Comparison of ENCODE assay signal across 18 cellular contexts in the genomic region with DNA sequence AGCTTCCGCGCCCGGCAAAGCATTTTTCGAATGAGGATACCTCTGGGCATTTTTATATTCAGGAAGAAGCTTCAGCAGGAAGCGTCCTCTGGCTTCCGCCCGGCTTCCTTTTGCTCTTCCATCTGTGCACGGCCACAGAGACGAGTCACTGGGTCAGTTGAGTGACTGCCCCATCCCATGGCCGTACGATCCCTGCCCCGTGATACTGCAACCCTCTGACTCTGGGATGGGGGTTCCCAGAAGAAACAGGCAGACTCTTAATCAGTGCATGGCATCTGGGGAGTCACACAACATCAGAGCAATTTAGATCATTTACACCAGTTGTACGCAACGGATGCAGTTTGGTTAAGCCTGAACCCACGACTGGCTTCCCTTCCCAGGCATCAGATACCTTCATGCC. TPM values are rescaled to one million over a fixed set of nuclear protein-coding genes. Genes with fewer than 3 reads are reported as not detected.
DNase-seq lines count a peak whose midpoint lies in the region; ATAC-seq, FAIRE-seq and TF ChIP-seq lines count a peak whose summit lies in the region.
"Had no signal": no experiment of that assay in that cellular context is flagged by ENCODE, and none has a peak within 500 bp of the region (broad histone marks: within the 10 kb centered on the region; RNA-seq: fewer than 3 reads in every experiment).

No MANE protein-coding gene starts in this region.

- in situ Hi-C loops in GM23248 (cut with MboI) = no loop called here

- no peak overlapping the region for H3K9ac ChIP-seq in H1 (replicated peaks in 1 of 4; ENCODE audit: extremely low read depth in 1 of 4, low read depth in 3 of 4, low read length in 3 of 4)
- no peak overlapping the region for H3K9ac ChIP-seq in GM23248

- no peak overlapping the region for H2BK5ac ChIP-seq in H1 (ENCODE audit: low read depth, low read length)

- H3K23me2 ChIP-seq in H1 (ENCODE audit: low read depth, low read length) = no peaks in the 10 kb centered on the region

- no peak overlapping the region for H3K18ac ChIP-seq in H1 (ENCODE audit: extremely low read depth, low read length)

- H2AFZ ChIP-seq in H1 (ENCODE audit: low read length) = no peak overlapping the region
- H2AFZ ChIP-seq in GM23248 = no peak overlapping the region

- POLR2A ChIA-PET in H1 (lab: Charles Lee; ENCODE audit: partially characterized antibody) = no interaction called here

- no peak overlapping the region for H3K27ac ChIP-seq in H1 (ENCODE audit: low read depth, low read length)
- H3K27ac ChIP-seq in vagina = no peak overlapping the region
- no peak overlapping the region for H3K27ac ChIP-seq in testis
- no peak overlapping the region for H3K27ac ChIP-seq in GM23248

- intact Hi-C loops in vagina (cut with DNase I) = no loop called here
- intact Hi-C loops in testis (cut with DNase I; ENCODE audit: low total_unique reads) = no loop called here

- no peaks in the 10 kb centered on the region for H3K27me3 ChIP-seq in H1 (replicated peaks in 1 of 4; ENCODE audit: control insufficient read depth in 3 of 4, extremely low read depth in 1 of 4, insufficient read depth in 3 of 4, low read length in 3 of 4)
- no peaks in the 10 kb centered on the region for H3K27me3 ChIP-seq in vagina
- H3K27me3 ChIP-seq in testis = no peaks in the 10 kb centered on the region
- H3K27me3 ChIP-seq in GM23248 (replicated peaks; ENCODE audit: insufficient read depth) = peaks cover 28% of the 10 kb centered on the region

- no peak overlapping the region for H3K4ac ChIP-seq in H1 (replicated peaks; ENCODE audit: insufficient read length, low read depth, low read length)

- WGBS in H1 (ENCODE audit: extremely low coverage in 1 of 2, insufficient coverage in 1 of 2, insufficient read length in 1 of 2, insufficient replicate concordance in 2 of 2, low coverage in 1 of 2, low lambda C conversion rate in 2 of 2, missing lambda C conversion rate in 1 of 2), 2 experiments = 96% methylated on average over 15 of the region's 15 CpGs; no CpG with 5 or more reads in 1 of the 2 experiments
- 64 to 81% methylated on average over 15 of the region's 15 CpGs for WGBS in testis, 2 donors
- WGBS in GM23248 (ENCODE audit: low coverage in 1 of 2, low lambda C conversion rate in 2 of 2, missing lambda C conversion rate in 2 of 2), 2 experiments = 84 to 88% methylated on average over 15 of the region's 15 CpGs

- no peak overlapping the region for H2BK15ac ChIP-seq in H1 (ENCODE audit: low read length)

- H2BK12ac ChIP-seq in H1 (ENCODE audit: low read depth, low read length) = 0 out of 2 replicates have a peak overlapping the region, but pooled peaks have one; percentile 14

- H3K4me3 ChIP-seq in H1 (ENCODE audit: extremely low read depth in 1 of 4, insufficient read depth in 2 of 4, low read depth in 3 of 4, low read length in 4 of 4) = no peak overlapping the region
- no peak overlapping the region for H3K4me3 ChIP-seq in vagina
- no peak overlapping the region for H3K4me3 ChIP-seq in testis
- H3K4me3 ChIP-seq in GM23248 = no peak overlapping the region
- H3K4me3 ChIP-seq: HAP-1 had no signal

- no peak overlapping the region for H2BK20ac ChIP-seq in H1 (ENCODE audit: low read length)

- H3K4me2 ChIP-seq in H1 (ENCODE audit: insufficient read depth in 1 of 2, low read depth in 2 of 2, low read length in 2 of 2) (no peak overlapping the region), GM23248 (ENCODE audit: unreplicated experiment) (no peak overlapping the region)

- CTCF ChIA-PET in H1 (lab: Charles Lee; ENCODE audit: partially characterized antibody) = interaction anchor here (0.5 to 2.3 kb wide), 4 partner anchors 9 to 18 kb away, joined by 3 to 5 read pairs (median 3); no protein-coding TSS in a partner anchor

- H3F3A ChIP-seq in GM23248 (ENCODE audit: insufficient read depth) = no peaks in the 10 kb centered on the region

- H3K14ac ChIP-seq in H1 (ENCODE audit: insufficient read length) = no peak overlapping the region

- no peak overlapping the region for H4K5ac ChIP-seq in H1 (ENCODE audit: insufficient read length, low read depth, low read length)

- no peak overlapping the region for H3K23ac ChIP-seq in H1 (ENCODE audit: insufficient read length)

- no peak for ATAC-seq in GM19455 (IDR thresholded peaks at IDR 0.05; ENCODE audit: unreplicated experiment)

- H3K36me3 ChIP-seq in H1 (ENCODE audit: control insufficient read depth in 2 of 4, insufficient read depth in 4 of 4, low read length in 3 of 4) (no peaks in the 10 kb centered on the region), vagina (no peaks in the 10 kb centered on the region), testis (ENCODE audit: low read depth, missing control alignments) (no peaks in the 10 kb centered on the region), GM23248 (ENCODE audit: low read depth) (no peaks in the 10 kb centered on the region)
- H3K36me3 ChIP-seq: HAP-1 had no signal

- no peaks in the 10 kb centered on the region for H3K9me3 ChIP-seq in H1 (ENCODE audit: insufficient read depth in 2 of 2, low read depth in 1 of 2, low read length in 1 of 2)
- no peaks in the 10 kb centered on the region for H3K9me3 ChIP-seq in vagina
- H3K9me3 ChIP-seq in testis = no peaks in the 10 kb centered on the region
- H3K9me3 ChIP-seq in GM23248 (ENCODE audit: low read depth) = no peaks in the 10 kb centered on the region
- H3K9me3 ChIP-seq: HAP-1 had no signal

- no peak overlapping the region for H3K56ac ChIP-seq in H1 (replicated peaks; ENCODE audit: insufficient read length, low read depth, low read length)

- H2BK120ac ChIP-seq in H1 (replicated peaks; ENCODE audit: low read depth, low read length) = no peak overlapping the region

- no peaks in the 10 kb centered on the region for H3K79me1 ChIP-seq in H1 (ENCODE audit: low read depth, low read length)

- H3K9me2 ChIP-seq in GM23248 (ENCODE audit: insufficient read depth) = no peaks in the 10 kb centered on the region

- FAIRE-seq in H1 (lab: Jason Lieb, UNC) = no peak
- FAIRE-seq: GM12891, GM18507, H54 had no signal

- H4K20me1 ChIP-seq in H1 (replicated peaks in 1 of 2; ENCODE audit: control insufficient read depth in 1 of 2, insufficient read depth in 2 of 2, low read length in 2 of 2) (no peaks in the 10 kb centered on the region), GM23248 (ENCODE audit: insufficient read depth) (no peaks in the 10 kb centered on the region)

- TF ChIP-seq CTCF in H1 (IDR thresholded peaks at IDR 0.05; ENCODE audit: control extremely low read depth in 1 of 3, insufficient read depth in 1 of 3, low read depth in 1 of 3, low read length in 3 of 3) (no peak), vagina (IDR thresholded peaks at IDR 0.05) (no peak), testis (IDR thresholded peaks at IDR 0.05) (no peak)

- no peak overlapping the region for H2AK5ac ChIP-seq in H1 (ENCODE audit: low read depth, low read length)

- no peak overlapping the region for H4K8ac ChIP-seq in H1 (ENCODE audit: extremely low read depth, insufficient read depth, low read length)

- DNase-seq in H1 (ENCODE audit: low read depth in 1 of 2, low spot score in 2 of 2) = no peak
- DNase-seq in mesenteric fat pad (ENCODE audit: low spot score) = peak; percentile 60
- peak; percentile 46 to 77 for DNase-seq in vagina (ENCODE audit: extremely low spot score in 2 of 2)
- no peak for DNase-seq in testis
- no peak for DNase-seq in GM23248
- DNase-seq: C1 segment of cervical spinal cord; Calu3; CD4-positive, alpha-beta memory T cell; COR-L47; DMS53; DMS79 treated with DMSO at 0.1 percent for 48 hours; GF-D8; HFFc6 had no signal

- TF ChIP-seq EP300 in H1 (IDR thresholded peaks at IDR 0.05; ENCODE audit: borderline replicate concordance in 1 of 2, low read depth in 2 of 2, low read length in 2 of 2) = no peak

- H3K79me2 ChIP-seq in H1 (ENCODE audit: control insufficient read depth in 1 of 2, insufficient read depth in 2 of 2, low read length in 2 of 2) (no peaks in the 10 kb centered on the region), GM23248 (ENCODE audit: insufficient read depth) (no peaks in the 10 kb centered on the region)

- TF ChIP-seq POLR2A in H1 (IDR thresholded peaks at IDR 0.05; ENCODE audit: control extremely low read depth in 1 of 2, low read depth in 2 of 2, low read length in 2 of 2) = no peak
- TF ChIP-seq POLR2A in vagina (IDR thresholded peaks at IDR 0.05) = no peak
- TF ChIP-seq POLR2A in testis (IDR thresholded peaks at IDR 0.05) = no peak

- no peak for TF ChIP-seq RAD21 in H1 (IDR thresholded peaks at IDR 0.05 in 1 of 2, conservative IDR thresholded peaks at IDR 0.05 in 1 of 2; ENCODE audit: low read depth in 2 of 2, low read length in 2 of 2)

- peaks cover 2 to 11% (median 6%) of the 10 kb centered on the region in 4 experiments; a peak in 5 of 7 replicates for H3K4me1 ChIP-seq in H1 (replicated peaks in 1 of 4; ENCODE audit: control insufficient read depth in 3 of 4, insufficient read depth in 4 of 4, low read length in 3 of 4)
- no peaks in the 10 kb centered on the region for H3K4me1 ChIP-seq in vagina
- H3K4me1 ChIP-seq in testis = no peaks in the 10 kb centered on the region
- H3K4me1 ChIP-seq in GM23248 (ENCODE audit: insufficient read depth) = no peaks in the 10 kb centered on the region

- H4K91ac ChIP-seq in H1 (replicated peaks; ENCODE audit: insufficient read length, low read length) = no peak overlapping the region

TF ChIP-seq in H1, 55 proteins besides CTCF, POLR2A, EP300 and RAD21 (continues in another document):
- TF ChIP-seq CHD1 (IDR thresholded peaks at IDR 0.05; ENCODE audit: low read depth, low read length) (no peak), BCL11A (IDR thresholded peaks at IDR 0.05; ENCODE audit: low read depth in 2 of 2, low read length in 2 of 2) (no peak), SIN3A (conservative IDR thresholded peaks at IDR 0.05 in 1 of 2, IDR thresholded peaks at IDR 0.05 in 1 of 2; ENCODE audit: low read depth in 1 of 2, low read length in 2 of 2) (no peak), TAF7 (optimal IDR thresholded peaks at IDR 0.05; ENCODE audit: borderline replicate concordance, low read depth, low read length) (no peak)

RNA-seq across cellular contexts. Expression of a gene that starts 40.9 kb away (rescaled TPM):
- total RNA-seq in H1 (2021; fragmentation: NEBNext Ultra II Directional; extraction: Animal tissue kit (Norgen Biotek cat#: 25700)) = 6.5 and 7.4 TPM in 2 replicates
- polyA plus RNA-seq in H1 (2011; rRNA removed) = 4.8 and 8.2 TPM in 2 replicates
- 5.4 TPM for polyA plus RNA-seq in H1 (2011; cell fraction: cytosol; rRNA removed)
- polyA plus RNA-seq in H1 (2011; cell fraction: nucleus; rRNA removed) = 37.1 TPM
- 5.8 to 8.2 TPM (median 6.5 TPM) in 4 replicates for polyA plus RNA-seq in H1 (2012, experiment 1 of 2)
- 4.7 TPM for polyA plus RNA-seq in H1 (2012, experiment 2 of 2)
- 4.7 TPM for polyA plus RNA-seq in H1 (2013, experiment 1 of 2)
- polyA plus RNA-seq in H1 (2013, experiment 2 of 2) = 4.8 TPM
- polyA minus RNA-seq in H1 (2011; rRNA and poly(A)+ RNA removed) = 2.8 and 5.1 TPM in 2 replicates
- polyA minus RNA-seq in H1 (2011; cell fraction: cytosol; rRNA and poly(A)+ RNA removed) = 4.6 TPM
- 9.8 TPM for polyA minus RNA-seq in H1 (2011; cell fraction: nucleus; rRNA and poly(A)+ RNA removed)
- total RNA-seq in mesenteric fat pad = 6.7 TPM
- total RNA-seq in vagina = 13.5 TPM
- total RNA-seq in testis = 10 to 100 TPM; 31.3 to 44.3 TPM
- 15.1 TPM for polyA plus RNA-seq in testis (ENCODE audit: insufficient read depth, low read depth, low replicate concordance)
- 0.54 and 1.6 TPM in 2 replicates for total RNA-seq in GM23248 (2014; rRNA removed; shearing (Covaris generic))
- 0.79 and 0.96 TPM in 2 replicates for polyA plus RNA-seq in GM23248 (2016; fragmentation: Nextera tagmentation; extraction: Ambion mirVana)
- total RNA-seq: CD4-positive, alpha-beta memory T cell had no signal
- polyA plus RNA-seq: CD4-positive, alpha-beta memory T cell had no signal

Comparison
In these comparisons a context has a peak if more than half of its experiments do, and no peak if none do; other contexts are left out.
1. DNase-seq: peak in mesenteric fat pad (single experiment) and vagina (2 of 2); none in H1 (0 of 2), testis (single experiment) and GM23248 (single experiment).